Comparison of ENCODE assay signal across 24 cellular contexts in the genomic region with DNA sequence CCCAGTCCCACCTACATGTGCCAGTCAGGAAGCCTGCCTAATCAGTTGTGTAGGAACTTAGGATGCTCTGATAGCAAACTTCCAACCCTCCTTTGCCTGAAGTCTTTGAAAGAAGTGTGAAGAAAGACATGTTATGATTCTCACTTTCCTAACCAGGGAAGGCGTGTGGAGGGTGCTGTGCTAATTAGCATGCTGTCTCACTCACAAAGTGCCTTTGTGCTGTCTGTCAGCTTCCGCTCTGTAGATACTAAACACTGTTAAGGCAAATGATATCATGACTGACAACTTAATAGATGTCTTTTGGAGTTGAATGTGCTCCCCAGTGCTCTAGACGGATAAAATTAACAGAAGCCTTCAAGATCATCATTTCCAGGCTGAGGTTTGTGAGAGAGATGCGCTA.
"Had no signal": no experiment of that assay in that cellular context is flagged by ENCODE, and none has a peak within 500 bp of the region (broad histone marks: within the 10 kb centered on the region; RNA-seq: fewer than 3 reads in every experiment).

No MANE protein-coding gene starts in this region.

- H3K27ac ChIP-seq: brain microvascular endothelial cell, foreskin keratinocyte, left ventricle myocardium inferior, thoracic aorta, upper lobe of left lung, VCaP had no signal

- H3K27me3 ChIP-seq: brain microvascular endothelial cell, foreskin keratinocyte, upper lobe of left lung had no signal

- H3K4me3 Mint-ChIP-seq: activated CD4-positive, alpha-beta T cell treated with anti-CD3 and anti-CD28 coated beads, Interleukin-2, amount 10 ng/mL, durations not matched to agents 24 days and 14 days; activated CD8-positive, alpha-beta T cell treated with anti-CD3 and anti-CD28 coated beads, Interleukin-2, amount 10 ng/mL, durations not matched to agents 7 days and 5 days; activated naive CD8-positive, alpha-beta T cell treated with anti-CD3 and anti-CD28 coated beads, Interleukin-2, amount 50 U/mL, for 24 hours; activated T-helper 1 cell treated with anti-CD3 and anti-CD28 coated beads, Interleukin-12 subunit alpha, Interleukin-12 subunit beta, Interleukin-2, Interleukin-4 antibody, amounts not matched to agents 30 ng/mL and 10 ng/mL and 1 ng/mL, durations not matched to agents 14 hours and 24 hours and 36 hours; dendritic cell treated with granulocyte-macrophage colony-stimulating factor and Interleukin-4, amounts not matched to agents 40 ng/mL and 50 ng/mL, for 4 days; natural killer cell treated with Interleukin-12 subunit alpha and Interleukin-12 subunit beta and Interleukin-15 and Interleukin-18, amount 100 ng/mL, for 72 hours; T-cell; T-helper 2 cell treated with Interferon-gamma antibody and Interleukin-4, amounts not matched to agents 5 μg/mL and 100 μg/mL, for 36 hours had no signal

- H3K4me1 ChIP-seq: foreskin keratinocyte, left ventricle myocardium inferior, upper lobe of left lung had no signal

- H3K9me3 ChIP-seq: left ventricle myocardium inferior, thoracic aorta, upper lobe of left lung had no signal

- H3K36me3 ChIP-seq: brain microvascular endothelial cell, left ventricle myocardium inferior, thoracic aorta, upper lobe of left lung had no signal

- H3K27ac Mint-ChIP-seq: activated CD4-positive, alpha-beta T cell treated with anti-CD3 and anti-CD28 coated beads, Interleukin-2, amount 10 ng/mL, durations not matched to agents 24 days and 14 days; activated CD8-positive, alpha-beta T cell treated with anti-CD3 and anti-CD28 coated beads, Interleukin-2, amount 10 ng/mL, durations not matched to agents 7 days and 5 days; activated naive CD8-positive, alpha-beta T cell treated with anti-CD3 and anti-CD28 coated beads, Interleukin-2, amount 50 U/mL, for 24 hours; activated T-helper 1 cell treated with anti-CD3 and anti-CD28 coated beads, Interleukin-12 subunit alpha, Interleukin-12 subunit beta, Interleukin-2, Interleukin-4 antibody, amounts not matched to agents 30 ng/mL and 10 ng/mL and 1 ng/mL, durations not matched to agents 14 hours and 24 hours and 36 hours; dendritic cell treated with granulocyte-macrophage colony-stimulating factor and Interleukin-4, amounts not matched to agents 40 ng/mL and 50 ng/mL, for 4 days; natural killer cell treated with Interleukin-12 subunit alpha and Interleukin-12 subunit beta and Interleukin-15 and Interleukin-18, amount 100 ng/mL, for 72 hours; T-cell; T-helper 2 cell treated with Interferon-gamma antibody and Interleukin-4, amounts not matched to agents 5 μg/mL and 100 μg/mL, for 36 hours had no signal

- H3K27me3 Mint-ChIP-seq: activated CD4-positive, alpha-beta T cell treated with anti-CD3 and anti-CD28 coated beads, Interleukin-2, amount 10 ng/mL, durations not matched to agents 24 days and 14 days; activated naive CD8-positive, alpha-beta T cell treated with anti-CD3 and anti-CD28 coated beads, Interleukin-2, amount 50 U/mL, for 24 hours; dendritic cell treated with granulocyte-macrophage colony-stimulating factor and Interleukin-4, amounts not matched to agents 40 ng/mL and 50 ng/mL, for 4 days; natural killer cell treated with Interleukin-12 subunit alpha and Interleukin-12 subunit beta and Interleukin-15 and Interleukin-18, amount 100 ng/mL, for 72 hours; T-cell had no signal

- DNase-seq: activated CD4-positive, alpha-beta T cell treated with anti-CD3 and anti-CD28 coated beads, Interleukin-2, amount 10 ng/mL, durations not matched to agents 24 days and 14 days; activated CD8-positive, alpha-beta T cell treated with anti-CD3 and anti-CD28 coated beads, Interleukin-2, amount 10 ng/mL, durations not matched to agents 7 days and 5 days; activated gamma-delta T cell; activated naive CD4-positive, alpha-beta T cell treated with anti-CD3 and anti-CD28 coated beads, Interleukin-2, amount 50 U/mL, for 16 hours; activated naive CD8-positive, alpha-beta T cell treated with anti-CD3 and anti-CD28 coated beads, Interleukin-2, amount 50 U/mL, for 24 hours; brain microvascular endothelial cell; effector memory CD4-positive, alpha-beta T cell; foreskin keratinocyte; glutamatergic neuron; hippocampal formation; left ventricle myocardium inferior; midbrain; retina; stimulated activated CD4-positive, alpha-beta T cell treated with anti-CD3 and anti-CD28 coated beads, Interleukin-4, amount 100 ng/mL, for 1 hour; stimulated activated naive CD4-positive, alpha-beta T cell; T-cell; upper lobe of left lung had no signal

- H3K9me3 Mint-ChIP-seq: activated CD4-positive, alpha-beta T cell treated with anti-CD3 and anti-CD28 coated beads, Interleukin-2, amount 10 ng/mL, durations not matched to agents 24 days and 14 days; activated naive CD8-positive, alpha-beta T cell treated with anti-CD3 and anti-CD28 coated beads, Interleukin-2, amount 50 U/mL, for 24 hours; activated T-helper 1 cell treated with anti-CD3 and anti-CD28 coated beads, Interleukin-12 subunit alpha, Interleukin-12 subunit beta, Interleukin-2, Interleukin-4 antibody, amounts not matched to agents 30 ng/mL and 10 ng/mL and 1 ng/mL, durations not matched to agents 14 hours and 24 hours and 36 hours; dendritic cell treated with granulocyte-macrophage colony-stimulating factor and Interleukin-4, amounts not matched to agents 40 ng/mL and 50 ng/mL, for 4 days; natural killer cell treated with Interleukin-12 subunit alpha and Interleukin-12 subunit beta and Interleukin-15 and Interleukin-18, amount 100 ng/mL, for 72 hours; T-cell; T-helper 2 cell treated with Interferon-gamma antibody and Interleukin-4, amounts not matched to agents 5 μg/mL and 100 μg/mL, for 36 hours had no signal

- H3K4me3 ChIP-seq: left ventricle myocardium inferior, thoracic aorta, upper lobe of left lung had no signal

- H3K36me3 Mint-ChIP-seq: natural killer cell treated with Interleukin-12 subunit alpha and Interleukin-12 subunit beta and Interleukin-15 and Interleukin-18, amount 100 ng/mL, for 72 hours; T-cell had no signal

- H3K4me1 Mint-ChIP-seq: activated CD4-positive, alpha-beta T cell treated with anti-CD3 and anti-CD28 coated beads, Interleukin-2, amount 10 ng/mL, durations not matched to agents 24 days and 14 days; activated naive CD8-positive, alpha-beta T cell treated with anti-CD3 and anti-CD28 coated beads, Interleukin-2, amount 50 U/mL, for 24 hours; T-cell had no signal

- ATAC-seq: activated CD4-positive, CD25-positive, alpha-beta regulatory T cell treated with anti-CD3 and anti-CD28 coated beads, Interleukin-2, amount 50 U/mL, for 24 hours; activated CD8-positive, alpha-beta T cell treated with anti-CD3 and anti-CD28 coated beads, Interleukin-2, amount 10 ng/mL, durations not matched to agents 7 days and 5 days; activated naive CD8-positive, alpha-beta T cell treated with anti-CD3 and anti-CD28 coated beads, Interleukin-2, amount 50 U/mL, for 24 hours; foreskin keratinocyte; natural killer cell treated with Interleukin-12 subunit alpha and Interleukin-12 subunit beta and Interleukin-15 and Interleukin-18, amount 100 ng/mL, for 72 hours; T-cell had no signal
